Comparison of ENCODE assay signal across 8 cellular contexts in the genomic region with DNA sequence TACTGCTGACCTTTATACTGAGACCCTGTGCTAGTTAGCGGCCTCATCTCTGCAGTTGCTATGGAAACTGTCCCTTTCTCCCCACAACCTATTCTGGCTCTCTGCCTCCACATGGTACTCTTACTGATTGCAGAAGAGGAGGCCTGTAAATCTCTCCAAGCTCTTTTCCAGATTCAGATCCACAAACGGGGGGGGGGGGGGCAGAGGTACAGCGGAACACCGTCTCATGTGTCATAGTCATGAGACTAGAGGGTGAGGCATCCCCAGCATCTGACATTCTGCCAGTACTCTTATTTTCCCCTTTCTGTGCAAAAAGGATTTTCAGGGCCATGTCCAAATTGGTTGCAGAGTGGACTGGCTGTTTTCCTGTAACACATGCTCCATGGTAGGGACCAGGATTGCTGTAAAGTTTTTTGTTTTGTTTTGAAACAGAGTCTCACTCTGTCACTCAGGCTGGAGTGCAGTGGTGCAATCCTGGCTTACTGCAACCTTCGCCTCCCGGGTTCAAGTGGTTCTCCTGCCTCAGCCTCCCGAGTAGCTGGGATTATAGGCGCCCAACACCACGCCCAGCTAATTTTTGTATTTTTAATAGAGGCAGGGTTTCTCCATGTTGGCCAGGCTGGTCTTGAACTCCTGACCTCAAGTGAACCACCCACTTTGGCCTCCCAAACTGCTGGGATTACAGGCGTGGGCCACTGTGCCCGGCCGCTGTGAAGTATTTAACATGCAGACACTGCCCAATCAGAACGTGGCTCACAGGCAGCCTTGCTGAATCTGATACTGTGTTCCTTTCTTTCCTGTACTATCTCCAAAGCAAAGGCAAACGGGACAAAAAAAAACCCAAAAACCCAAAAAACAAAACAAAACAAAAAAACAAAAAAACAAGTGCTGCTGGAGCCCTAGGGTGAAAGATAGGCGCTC. TPM values are rescaled to one million over a fixed set of nuclear protein-coding genes. Genes with fewer than 3 reads are reported as not detected.
DNase-seq lines count a peak whose midpoint lies in the region; ATAC-seq and TF ChIP-seq lines count a peak whose summit lies in the region.

No MANE protein-coding gene starts in this region.

- peak overlapping the region; percentile 60 for H3K4me3 ChIP-seq in AG09309 (ENCODE audit: control insufficient read depth, low read depth, low read length)
- peak overlapping the region; percentile 78 for H3K4me3 ChIP-seq in Jurkat, Clone E6-1 (ENCODE audit: low read length)
- H3K4me3 ChIP-seq in astrocyte of the spinal cord (ENCODE audit: low read depth, low read length), result peak overlapping the region; percentile 55
- peak overlapping the region; percentile 54 for H3K4me3 ChIP-seq in mesodermal cell (ENCODE audit: extremely low read depth, insufficient read depth, low read length, poor library complexity, severe bottlenecking)

- peaks cover 3% of the 10 kb centered on the region for H3K4me1 ChIP-seq in mesodermal cell (ENCODE audit: control insufficient read depth, insufficient read depth, low read length, poor library complexity, severe bottlenecking)

- no peak for ATAC-seq in GM19351 (IDR thresholded peaks at IDR 0.05; ENCODE audit: unreplicated experiment)

- DNase-seq in AG09309 (ENCODE audit: low read depth), result no peak
- DNase-seq in Jurkat, Clone E6-1 (ENCODE audit: low read depth, low spot score), result no peak
- no peak for DNase-seq in astrocyte of the spinal cord (ENCODE audit: low read depth, low spot score)
- no peak for DNase-seq in AML-193 (lab: John Stamatoyannopoulos, UW)
- DNase-seq in ecto neural progenitor cell (ENCODE audit: low spot score), result no peak
- no peak for DNase-seq in iPS-NIHi7 (ENCODE audit: extremely low spot score)

- in situ Hi-C loops in astrocyte of the spinal cord (cut with HindIII; ENCODE audit: low sequenced_read_pairs), result no loop called here

- WGBS in mesodermal cell (ENCODE audit: insufficient coverage in 2 of 2), 2 experiments, result 68 to 75% methylated on average over 8 to 9 of the region's 15 CpGs

- no peaks in the 10 kb centered on the region for H3K36me3 ChIP-seq in mesodermal cell (ENCODE audit: control insufficient read depth, insufficient read depth, low read length)

- TF ChIP-seq CTCF in AG09309 (IDR thresholded peaks at IDR 0.05; ENCODE audit: control insufficient read depth, insufficient read depth, low read depth, low read length, missing control alignments) (no peak), astrocyte of the spinal cord (IDR thresholded peaks at IDR 0.05; ENCODE audit: low read depth, low read length) (no peak)

- no peaks in the 10 kb centered on the region for H3K9me3 ChIP-seq in mesodermal cell (ENCODE audit: control insufficient read depth, low read length)

- H3K27ac ChIP-seq in mesodermal cell (ENCODE audit: low read depth, low read length, severe bottlenecking), result peak overlapping the region; percentile 97

RNA-seq across cellular contexts. Expression of gene MAP1A, which starts 8.1 kb away (rescaled TPM):
- 24.8 TPM for polyA plus RNA-seq in Jurkat, Clone E6-1 (2012; ENCODE audit: insufficient read depth, insufficient read length)
- polyA plus RNA-seq in mesodermal cell (2013, experiment 1 of 2), result 12.5 TPM
- 11.6 TPM for polyA plus RNA-seq in mesodermal cell (2013, experiment 2 of 2)

RNA-seq across cellular contexts. Expression of gene TP53BP1, which starts 16.3 kb away (rescaled TPM):
- 30.0 TPM for polyA plus RNA-seq in Jurkat, Clone E6-1 (2012; ENCODE audit: insufficient read depth, insufficient read length)
- polyA plus RNA-seq in mesodermal cell (2013, experiment 1 of 2), result 55.7 TPM
- 48.7 TPM for polyA plus RNA-seq in mesodermal cell (2013, experiment 2 of 2)
